ENCODE assay signal across 1 cellular context in the genomic region with DNA sequence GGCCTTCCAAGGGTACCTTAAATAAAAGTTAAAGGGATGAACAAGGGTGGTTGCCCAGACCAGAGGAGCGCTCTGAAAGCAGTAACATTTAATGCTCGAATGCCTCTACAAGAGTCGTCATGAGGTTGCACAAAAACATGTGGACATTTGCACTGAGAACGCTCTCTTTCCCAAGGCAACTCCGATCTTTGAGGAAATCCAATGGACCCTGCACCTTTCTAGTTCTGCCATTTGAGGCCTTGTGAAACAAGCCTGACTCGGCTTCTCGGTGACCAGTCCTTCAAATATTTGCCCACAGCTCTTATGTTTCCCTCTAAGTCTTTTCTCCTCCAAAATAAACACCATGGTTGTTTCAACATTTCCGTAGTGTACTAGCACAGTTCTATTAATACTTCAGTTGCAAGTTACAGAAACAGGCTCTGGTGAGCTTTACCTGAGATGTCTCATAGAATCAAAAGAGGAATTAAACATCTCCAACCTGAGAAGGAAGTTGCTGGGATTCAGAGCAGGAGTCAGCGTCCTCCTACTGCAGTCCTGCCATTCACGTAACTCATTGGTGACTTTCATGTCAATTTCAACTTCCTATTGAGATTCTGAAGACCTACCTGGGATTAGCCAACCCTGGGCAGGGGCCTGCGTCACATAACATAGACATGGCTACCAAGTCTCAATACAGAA.
TF ChIP-seq lines count a peak whose summit lies in the region.

No MANE protein-coding gene starts in this region.

TF ChIP-seq in HepG2, 621 proteins besides CTCF, POLR2A, EP300 and RAD21 (continued from another document and continues in another):
- TF ChIP-seq, protein P1, sequence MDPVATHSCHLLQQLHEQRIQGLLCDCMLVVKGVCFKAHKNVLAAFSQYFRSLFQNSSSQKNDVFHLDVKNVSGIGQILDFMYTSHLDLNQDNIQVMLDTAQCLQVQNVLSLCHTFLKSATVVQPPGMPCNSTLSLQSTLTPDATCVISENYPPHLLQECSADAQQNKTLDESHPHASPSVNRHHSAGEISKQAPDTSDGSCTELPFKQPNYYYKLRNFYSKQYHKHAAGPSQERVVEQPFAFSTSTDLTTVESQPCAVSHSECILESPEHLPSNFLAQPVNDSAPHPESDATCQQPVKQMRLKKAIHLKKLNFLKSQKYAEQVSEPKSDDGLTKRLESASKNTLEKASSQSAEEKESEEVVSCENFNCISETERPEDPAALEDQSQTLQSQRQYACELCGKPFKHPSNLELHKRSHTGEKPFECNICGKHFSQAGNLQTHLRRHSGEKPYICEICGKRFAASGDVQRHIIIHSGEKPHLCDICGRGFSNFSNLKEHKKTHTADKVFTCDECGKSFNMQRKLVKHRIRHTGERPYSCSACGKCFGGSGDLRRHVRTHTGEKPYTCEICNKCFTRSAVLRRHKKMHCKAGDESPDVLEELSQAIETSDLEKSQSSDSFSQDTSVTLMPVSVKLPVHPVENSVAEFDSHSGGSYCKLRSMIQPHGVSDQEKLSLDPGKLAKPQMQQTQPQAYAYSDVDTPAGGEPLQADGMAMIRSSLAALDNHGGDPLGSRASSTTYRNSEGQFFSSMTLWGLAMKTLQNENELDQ (CRISPR knock-in tag; IDR thresholded peaks at IDR 0.05; ENCODE audit: borderline replicate concordance) = no peak
- TF ChIP-seq ZC3H4 (CRISPR knock-in tag; IDR thresholded peaks at IDR 0.05; ENCODE audit: borderline replicate concordance) (no peak), WIZ (CRISPR knock-in tag; IDR thresholded peaks at IDR 0.05) (no peak), RARG (CRISPR knock-in tag; IDR thresholded peaks at IDR 0.05; ENCODE audit: low read depth) (no peak), NR2F6 (IDR thresholded peaks at IDR 0.05) (no peak), NR2F6 (CRISPR knock-in tag; IDR thresholded peaks at IDR 0.05) (peak; percentile 52; the same call in 1 of the 2 replicates), FOXA3 (CRISPR knock-in tag; IDR thresholded peaks at IDR 0.05) (peak; percentile 95), ZSCAN9 (CRISPR knock-in tag; IDR thresholded peaks at IDR 0.05; ENCODE audit: borderline replicate concordance) (peak; percentile 64; the same call in 1 of the 2 replicates), MTA3 (CRISPR knock-in tag; IDR thresholded peaks at IDR 0.05) (no peak), ZNF263 (CRISPR knock-in tag; IDR thresholded peaks at IDR 0.05) (no peak), NAIF1 (CRISPR knock-in tag; IDR thresholded peaks at IDR 0.05; ENCODE audit: borderline replicate concordance) (no peak; the same call in 1 of the 2 replicates), SRF (IDR thresholded peaks at IDR 0.05; ENCODE audit: low read depth, low read length) (no peak), ZNF567 (CRISPR knock-in tag; IDR thresholded peaks at IDR 0.05; ENCODE audit: borderline replicate concordance) (no peak), KDM3A (CRISPR knock-in tag; IDR thresholded peaks at IDR 0.05; ENCODE audit: low read depth) (peak; percentile 10), ZNF558 (CRISPR knock-in tag; IDR thresholded peaks at IDR 0.05; ENCODE audit: borderline replicate concordance) (peak; percentile 72; the same call in 1 of the 2 replicates), ELF3 (CRISPR knock-in tag; IDR thresholded peaks at IDR 0.05) (peak; percentile 78), ZNF253 (CRISPR knock-in tag; IDR thresholded peaks at IDR 0.05; ENCODE audit: borderline replicate concordance) (no peak), NPAS2 (CRISPR knock-in tag; IDR thresholded peaks at IDR 0.05; ENCODE audit: borderline replicate concordance) (no peak), ZNF563 (CRISPR knock-in tag; IDR thresholded peaks at IDR 0.05) (no peak), KLF6 (CRISPR knock-in tag; IDR thresholded peaks at IDR 0.05) (peak; percentile 55; the same call in 1 of the 2 replicates), KLF16 (CRISPR knock-in tag; IDR thresholded peaks at IDR 0.05) (peak in 1 of 2 experiments; percentile 90; a peak in 2 of 4 replicates), ZNF619 (CRISPR knock-in tag; IDR thresholded peaks at IDR 0.05) (no peak), KLF15 (CRISPR knock-in tag; IDR thresholded peaks at IDR 0.05; ENCODE audit: borderline replicate concordance) (no peak), HMG20B (CRISPR knock-in tag; conservative IDR thresholded peaks at IDR 0.05) (peak; percentile 57), NBN (conservative IDR thresholded peaks at IDR 0.05) (no peak), ZNF891 (CRISPR knock-in tag; IDR thresholded peaks at IDR 0.05) (no peak), ZC3H13 (CRISPR knock-in tag; IDR thresholded peaks at IDR 0.05) (no peak), SCMH1 (CRISPR knock-in tag; IDR thresholded peaks at IDR 0.05; ENCODE audit: borderline replicate concordance) (no peak), ZZZ3 (CRISPR knock-in tag; IDR thresholded peaks at IDR 0.05; ENCODE audit: borderline replicate concordance) (no peak), ZNF674 (CRISPR knock-in tag; IDR thresholded peaks at IDR 0.05; ENCODE audit: low read depth) (no peak), HNRNPK (IDR thresholded peaks at IDR 0.05; ENCODE audit: low read depth, low read length, poor library complexity, severe bottlenecking) (no peak), KDM5A (IDR thresholded peaks at IDR 0.05; ENCODE audit: borderline replicate concordance, low read length) (no peak; the same call in 1 of the 2 replicates), AGO2 (optimal IDR thresholded peaks at IDR 0.05; ENCODE audit: low read depth, low read length) (no peak), ZNF782 (CRISPR knock-in tag; IDR thresholded peaks at IDR 0.05; ENCODE audit: borderline replicate concordance) (no peak; the same call in 1 of the 2 replicates), TMF1 (CRISPR knock-in tag; IDR thresholded peaks at IDR 0.05; ENCODE audit: low read depth) (no peak), ZNF614 (CRISPR knock-in tag; IDR thresholded peaks at IDR 0.05; ENCODE audit: borderline replicate concordance) (peak; percentile 91; the same call in 1 of the 2 replicates), ZNF337 (CRISPR knock-in tag; IDR thresholded peaks at IDR 0.05; ENCODE audit: borderline replicate concordance, low read depth) (no peak), FOXP1 (IDR thresholded peaks at IDR 0.05) (no peak), FOXP1 (CRISPR knock-in tag; IDR thresholded peaks at IDR 0.05) (peak; percentile 84)
- TF ChIP-seq, protein P2, sequence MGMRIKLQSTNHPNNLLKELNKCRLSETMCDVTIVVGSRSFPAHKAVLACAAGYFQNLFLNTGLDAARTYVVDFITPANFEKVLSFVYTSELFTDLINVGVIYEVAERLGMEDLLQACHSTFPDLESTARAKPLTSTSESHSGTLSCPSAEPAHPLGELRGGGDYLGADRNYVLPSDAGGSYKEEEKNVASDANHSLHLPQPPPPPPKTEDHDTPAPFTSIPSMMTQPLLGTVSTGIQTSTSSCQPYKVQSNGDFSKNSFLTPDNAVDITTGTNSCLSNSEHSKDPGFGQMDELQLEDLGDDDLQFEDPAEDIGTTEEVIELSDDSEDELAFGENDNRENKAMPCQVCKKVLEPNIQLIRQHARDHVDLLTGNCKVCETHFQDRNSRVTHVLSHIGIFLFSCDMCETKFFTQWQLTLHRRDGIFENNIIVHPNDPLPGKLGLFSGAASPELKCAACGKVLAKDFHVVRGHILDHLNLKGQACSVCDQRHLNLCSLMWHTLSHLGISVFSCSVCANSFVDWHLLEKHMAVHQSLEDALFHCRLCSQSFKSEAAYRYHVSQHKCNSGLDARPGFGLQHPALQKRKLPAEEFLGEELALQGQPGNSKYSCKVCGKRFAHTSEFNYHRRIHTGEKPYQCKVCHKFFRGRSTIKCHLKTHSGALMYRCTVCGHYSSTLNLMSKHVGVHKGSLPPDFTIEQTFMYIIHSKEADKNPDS (CRISPR knock-in tag; IDR thresholded peaks at IDR 0.05) = peak; percentile 91
- TF ChIP-seq, protein P3, sequence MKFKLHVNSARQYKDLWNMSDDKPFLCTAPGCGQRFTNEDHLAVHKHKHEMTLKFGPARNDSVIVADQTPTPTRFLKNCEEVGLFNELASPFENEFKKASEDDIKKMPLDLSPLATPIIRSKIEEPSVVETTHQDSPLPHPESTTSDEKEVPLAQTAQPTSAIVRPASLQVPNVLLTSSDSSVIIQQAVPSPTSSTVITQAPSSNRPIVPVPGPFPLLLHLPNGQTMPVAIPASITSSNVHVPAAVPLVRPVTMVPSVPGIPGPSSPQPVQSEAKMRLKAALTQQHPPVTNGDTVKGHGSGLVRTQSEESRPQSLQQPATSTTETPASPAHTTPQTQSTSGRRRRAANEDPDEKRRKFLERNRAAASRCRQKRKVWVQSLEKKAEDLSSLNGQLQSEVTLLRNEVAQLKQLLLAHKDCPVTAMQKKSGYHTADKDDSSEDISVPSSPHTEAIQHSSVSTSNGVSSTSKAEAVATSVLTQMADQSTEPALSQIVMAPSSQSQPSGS (CRISPR knock-in tag; IDR thresholded peaks at IDR 0.05) = peak; percentile 39; the same call in 1 of the 2 replicates
- TF ChIP-seq, protein P4, sequence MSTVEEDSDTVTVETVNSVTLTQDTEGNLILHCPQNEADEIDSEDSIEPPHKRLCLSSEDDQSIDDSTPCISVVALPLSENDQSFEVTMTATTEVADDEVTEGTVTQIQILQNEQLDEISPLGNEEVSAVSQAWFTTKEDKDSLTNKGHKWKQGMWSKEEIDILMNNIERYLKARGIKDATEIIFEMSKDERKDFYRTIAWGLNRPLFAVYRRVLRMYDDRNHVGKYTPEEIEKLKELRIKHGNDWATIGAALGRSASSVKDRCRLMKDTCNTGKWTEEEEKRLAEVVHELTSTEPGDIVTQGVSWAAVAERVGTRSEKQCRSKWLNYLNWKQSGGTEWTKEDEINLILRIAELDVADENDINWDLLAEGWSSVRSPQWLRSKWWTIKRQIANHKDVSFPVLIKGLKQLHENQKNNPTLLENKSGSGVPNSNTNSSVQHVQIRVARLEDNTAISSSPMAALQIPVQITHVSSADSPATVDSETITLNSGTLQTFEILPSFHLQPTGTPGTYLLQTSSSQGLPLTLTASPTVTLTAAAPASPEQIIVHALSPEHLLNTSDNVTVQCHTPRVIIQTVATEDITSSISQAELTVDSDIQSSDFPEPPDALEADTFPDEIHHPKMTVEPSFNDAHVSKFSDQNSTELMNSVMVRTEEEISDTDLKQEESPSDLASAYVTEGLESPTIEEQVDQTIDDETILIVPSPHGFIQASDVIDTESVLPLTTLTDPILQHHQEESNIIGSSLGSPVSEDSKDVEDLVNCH (CRISPR knock-in tag; IDR thresholded peaks at IDR 0.05) = no peak
- TF ChIP-seq, protein P5, sequence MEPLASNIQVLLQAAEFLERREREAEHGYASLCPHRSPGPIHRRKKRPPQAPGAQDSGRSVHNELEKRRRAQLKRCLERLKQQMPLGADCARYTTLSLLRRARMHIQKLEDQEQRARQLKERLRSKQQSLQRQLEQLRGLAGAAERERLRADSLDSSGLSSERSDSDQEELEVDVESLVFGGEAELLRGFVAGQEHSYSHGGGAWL (CRISPR knock-in tag; IDR thresholded peaks at IDR 0.05) = no peak
- TF ChIP-seq, protein P6, sequence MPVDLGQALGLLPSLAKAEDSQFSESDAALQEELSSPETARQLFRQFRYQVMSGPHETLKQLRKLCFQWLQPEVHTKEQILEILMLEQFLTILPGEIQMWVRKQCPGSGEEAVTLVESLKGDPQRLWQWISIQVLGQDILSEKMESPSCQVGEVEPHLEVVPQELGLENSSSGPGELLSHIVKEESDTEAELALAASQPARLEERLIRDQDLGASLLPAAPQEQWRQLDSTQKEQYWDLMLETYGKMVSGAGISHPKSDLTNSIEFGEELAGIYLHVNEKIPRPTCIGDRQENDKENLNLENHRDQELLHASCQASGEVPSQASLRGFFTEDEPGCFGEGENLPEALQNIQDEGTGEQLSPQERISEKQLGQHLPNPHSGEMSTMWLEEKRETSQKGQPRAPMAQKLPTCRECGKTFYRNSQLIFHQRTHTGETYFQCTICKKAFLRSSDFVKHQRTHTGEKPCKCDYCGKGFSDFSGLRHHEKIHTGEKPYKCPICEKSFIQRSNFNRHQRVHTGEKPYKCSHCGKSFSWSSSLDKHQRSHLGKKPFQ (CRISPR knock-in tag; IDR thresholded peaks at IDR 0.05; ENCODE audit: insufficient replicate concordance) = no peak
- TF ChIP-seq, protein P7, sequence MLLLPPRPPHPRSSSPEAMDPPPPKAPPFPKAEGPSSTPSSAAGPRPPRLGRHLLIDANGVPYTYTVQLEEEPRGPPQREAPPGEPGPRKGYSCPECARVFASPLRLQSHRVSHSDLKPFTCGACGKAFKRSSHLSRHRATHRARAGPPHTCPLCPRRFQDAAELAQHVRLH (CRISPR knock-in tag; IDR thresholded peaks at IDR 0.05; ENCODE audit: borderline replicate concordance, low read depth) = peak; percentile 66; the same call in 1 of the 2 replicates
- TF ChIP-seq, protein P8, sequence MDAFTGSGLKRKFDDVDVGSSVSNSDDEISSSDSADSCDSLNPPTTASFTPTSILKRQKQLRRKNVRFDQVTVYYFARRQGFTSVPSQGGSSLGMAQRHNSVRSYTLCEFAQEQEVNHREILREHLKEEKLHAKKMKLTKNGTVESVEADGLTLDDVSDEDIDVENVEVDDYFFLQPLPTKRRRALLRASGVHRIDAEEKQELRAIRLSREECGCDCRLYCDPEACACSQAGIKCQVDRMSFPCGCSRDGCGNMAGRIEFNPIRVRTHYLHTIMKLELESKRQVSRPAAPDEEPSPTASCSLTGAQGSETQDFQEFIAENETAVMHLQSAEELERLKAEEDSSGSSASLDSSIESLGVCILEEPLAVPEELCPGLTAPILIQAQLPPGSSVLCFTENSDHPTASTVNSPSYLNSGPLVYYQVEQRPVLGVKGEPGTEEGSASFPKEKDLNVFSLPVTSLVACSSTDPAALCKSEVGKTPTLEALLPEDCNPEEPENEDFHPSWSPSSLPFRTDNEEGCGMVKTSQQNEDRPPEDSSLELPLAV (CRISPR knock-in tag; conservative IDR thresholded peaks at IDR 0.05; ENCODE audit: low read depth) = no peak
- TF ChIP-seq, protein P9, sequence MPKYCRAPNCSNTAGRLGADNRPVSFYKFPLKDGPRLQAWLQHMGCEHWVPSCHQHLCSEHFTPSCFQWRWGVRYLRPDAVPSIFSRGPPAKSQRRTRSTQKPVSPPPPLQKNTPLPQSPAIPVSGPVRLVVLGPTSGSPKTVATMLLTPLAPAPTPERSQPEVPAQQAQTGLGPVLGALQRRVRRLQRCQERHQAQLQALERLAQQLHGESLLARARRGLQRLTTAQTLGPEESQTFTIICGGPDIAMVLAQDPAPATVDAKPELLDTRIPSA (CRISPR knock-in tag; IDR thresholded peaks at IDR 0.05; ENCODE audit: borderline replicate concordance) = no peak
- TF ChIP-seq, protein P10, sequence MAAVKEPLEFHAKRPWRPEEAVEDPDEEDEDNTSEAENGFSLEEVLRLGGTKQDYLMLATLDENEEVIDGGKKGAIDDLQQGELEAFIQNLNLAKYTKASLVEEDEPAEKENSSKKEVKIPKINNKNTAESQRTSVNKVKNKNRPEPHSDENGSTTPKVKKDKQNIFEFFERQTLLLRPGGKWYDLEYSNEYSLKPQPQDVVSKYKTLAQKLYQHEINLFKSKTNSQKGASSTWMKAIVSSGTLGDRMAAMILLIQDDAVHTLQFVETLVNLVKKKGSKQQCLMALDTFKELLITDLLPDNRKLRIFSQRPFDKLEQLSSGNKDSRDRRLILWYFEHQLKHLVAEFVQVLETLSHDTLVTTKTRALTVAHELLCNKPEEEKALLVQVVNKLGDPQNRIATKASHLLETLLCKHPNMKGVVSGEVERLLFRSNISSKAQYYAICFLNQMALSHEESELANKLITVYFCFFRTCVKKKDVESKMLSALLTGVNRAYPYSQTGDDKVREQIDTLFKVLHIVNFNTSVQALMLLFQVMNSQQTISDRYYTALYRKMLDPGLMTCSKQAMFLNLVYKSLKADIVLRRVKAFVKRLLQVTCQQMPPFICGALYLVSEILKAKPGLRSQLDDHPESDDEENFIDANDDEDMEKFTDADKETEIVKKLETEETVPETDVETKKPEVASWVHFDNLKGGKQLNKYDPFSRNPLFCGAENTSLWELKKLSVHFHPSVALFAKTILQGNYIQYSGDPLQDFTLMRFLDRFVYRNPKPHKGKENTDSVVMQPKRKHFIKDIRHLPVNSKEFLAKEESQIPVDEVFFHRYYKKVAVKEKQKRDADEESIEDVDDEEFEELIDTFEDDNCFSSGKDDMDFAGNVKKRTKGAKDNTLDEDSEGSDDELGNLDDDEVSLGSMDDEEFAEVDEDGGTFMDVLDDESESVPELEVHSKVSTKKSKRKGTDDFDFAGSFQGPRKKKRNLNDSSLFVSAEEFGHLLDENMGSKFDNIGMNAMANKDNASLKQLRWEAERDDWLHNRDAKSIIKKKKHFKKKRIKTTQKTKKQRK (IDR thresholded peaks at IDR 0.05; ENCODE audit: low read length) = no peak
